Comparison of ENCODE assay signal across 8 cellular contexts in genomic region chr16:637081-638018, GRCh38. TPM values are rescaled to one million over a fixed set of nuclear protein-coding genes. Genes with fewer than 3 reads are reported as not detected.
DNase-seq lines count a peak whose midpoint lies in the region; ATAC-seq and TF ChIP-seq lines count a peak whose summit lies in the region.

No MANE protein-coding gene starts in this region.

- H3K9me3 ChIP-seq in adrenal gland (replicated peaks in 1 of 3) (no peaks in the 10 kb centered on the region), left ventricle myocardium inferior (replicated peaks) (no peaks in the 10 kb centered on the region), psoas muscle (no peaks in the 10 kb centered on the region), upper lobe of right lung (no peaks in the 10 kb centered on the region)

- intact Hi-C loops in adrenal gland (cut with DNase I) = no loop called here
- intact Hi-C loops in left ventricle myocardium inferior (cut with micrococcal nuclease) = no loop called here
- intact Hi-C loops in psoas muscle (cut with DNase I) = no loop called here
- intact Hi-C loops in upper lobe of right lung (cut with DNase I) = no loop called here

- ATAC-seq in GM21528 (IDR thresholded peaks at IDR 0.05; ENCODE audit: low FRiP score, unreplicated experiment) = peak; percentile 0
- peak; percentile 79 to 82 (median 80) for ATAC-seq in psoas muscle
- peak; percentile 83 for ATAC-seq in upper lobe of right lung
- no peak for ATAC-seq in GM19467 (IDR thresholded peaks at IDR 0.05; ENCODE audit: unreplicated experiment)

- peak; percentile 100 for DNase-seq in AG08395 (ENCODE audit: low spot score)
- DNase-seq in SK-MEL-5 (ENCODE audit: low read depth, low spot score) = peak; percentile 84
- DNase-seq in adrenal gland = peak; percentile 92 to 95 (median 95)
- DNase-seq in left ventricle myocardium inferior = peak; percentile 93
- peak; percentile 93 to 96 for DNase-seq in psoas muscle
- DNase-seq in upper lobe of right lung = peak; percentile 96

- 7 to 29% (median 11%) methylated on average over 3 to 53 of the region's 53 CpGs for WGBS in adrenal gland, 4 donors
- WGBS in psoas muscle, 3 donors = 15 to 21% (median 15%) methylated on average over 33 to 53 of the region's 53 CpGs

- TF ChIP-seq POLR2A in adrenal gland (IDR thresholded peaks at IDR 0.05) = peak in 1 of 2 donors; percentile 40

- no peaks in the 10 kb centered on the region for H3K36me3 ChIP-seq in adrenal gland (replicated peaks in 1 of 2)
- H3K36me3 ChIP-seq in left ventricle myocardium inferior = peaks cover 22% of the 10 kb centered on the region
- peaks cover 0 to 13% of the 10 kb centered on the region in 2 donors for H3K36me3 ChIP-seq in psoas muscle (ENCODE audit: insufficient read depth in 1 of 2, low read depth in 1 of 2)
- no peaks in the 10 kb centered on the region for H3K36me3 ChIP-seq in upper lobe of right lung

- H3K27me3 ChIP-seq in adrenal gland (no peaks in the 10 kb centered on the region), left ventricle myocardium inferior (ENCODE audit: low read depth) (no peaks in the 10 kb centered on the region), psoas muscle (ENCODE audit: insufficient read depth in 3 of 3, low read length in 2 of 3) (no peaks in the 10 kb centered on the region), upper lobe of right lung (no peaks in the 10 kb centered on the region)

- in situ Hi-C loops in SK-MEL-5 (cut with HindIII; ENCODE audit: low pct_unique_long_range_greater_than_20kb, low sequenced_read_pairs) = no loop called here

- TF ChIP-seq CTCF in adrenal gland (IDR thresholded peaks at IDR 0.05) (no peak), left ventricle myocardium inferior (IDR thresholded peaks at IDR 0.05; ENCODE audit: borderline replicate concordance) (no peak), psoas muscle (IDR thresholded peaks at IDR 0.05) (no peak), upper lobe of right lung (IDR thresholded peaks at IDR 0.05) (no peak)

- peak overlapping the region in 2 of 4 donors; percentile 68 to 91 for H3K4me3 ChIP-seq in adrenal gland
- peak overlapping the region; percentile 91 for H3K4me3 ChIP-seq in left ventricle myocardium inferior
- H3K4me3 ChIP-seq in psoas muscle = peak overlapping the region; percentile 78
- peak overlapping the region; percentile 93 for H3K4me3 ChIP-seq in upper lobe of right lung

- H3K4me1 ChIP-seq in adrenal gland (replicated peaks in 1 of 2) (peaks cover 29 to 30% of the 10 kb centered on the region in 2 donors), left ventricle myocardium inferior (peaks cover 45% of the 10 kb centered on the region), psoas muscle (peaks cover 24% of the 10 kb centered on the region), upper lobe of right lung (peaks cover 7% of the 10 kb centered on the region)

- H3K27ac ChIP-seq in adrenal gland = peak overlapping the region; percentile 98
- H3K27ac ChIP-seq in left ventricle myocardium inferior (replicated peaks) = peak overlapping the region; percentile 99
- H3K27ac ChIP-seq in psoas muscle = peak overlapping the region; percentile 90
- H3K27ac ChIP-seq in upper lobe of right lung = peak overlapping the region; percentile 93

RNA-seq across cellular contexts. Expression of gene METTL26, which starts 1.2 kb away (rescaled TPM):
- 54.3 and 57.4 TPM in 2 replicates for total RNA-seq in SK-MEL-5 (2014; rRNA removed; shearing (Covaris generic))
- polyA plus RNA-seq in SK-MEL-5 (2015; cell fraction: cytosol; rRNA removed) = 131 and 137 TPM in 2 replicates
- polyA plus RNA-seq in SK-MEL-5 (2015; cell fraction: nucleus; rRNA removed) = 129 and 139 TPM in 2 replicates
- total RNA-seq in adrenal gland (100 to 1,000 TPM in 5 of 8 donors, 10 to 100 TPM in 3; 71.8 to 351 (median 130) TPM), left ventricle myocardium inferior (49.2 TPM), psoas muscle (10 to 100 TPM; 42.4 to 55.6 (median 48.4) TPM), upper lobe of right lung (53.5 TPM)
- polyA plus RNA-seq in adrenal gland (100 to 1,000 TPM in 2 of 3 donors, 10 to 100 TPM in 1; 40.4 to 403 (median 328) TPM), psoas muscle (10 to 100 TPM; 90.8 to 97.8 (median 96.4) TPM)

RNA-seq across cellular contexts. Expression of gene MCRIP2, which starts 4.3 kb away (rescaled TPM):
- total RNA-seq in SK-MEL-5 (2014; rRNA removed; shearing (Covaris generic)) = 34.4 and 37.8 TPM in 2 replicates
- polyA plus RNA-seq in SK-MEL-5 (2015; cell fraction: cytosol; rRNA removed) = 36.0 and 43.0 TPM in 2 replicates
- polyA plus RNA-seq in SK-MEL-5 (2015; cell fraction: nucleus; rRNA removed) = 60.3 and 75.1 TPM in 2 replicates
- total RNA-seq in adrenal gland (100 to 1,000 TPM in 6 of 8 donors, 10 to 100 TPM in 2; 67.0 to 164 (median 140) TPM), left ventricle myocardium inferior (181 TPM), psoas muscle (10 to 100 TPM; 61.6 to 80.2 (median 68.9) TPM), upper lobe of right lung (57.9 TPM)
- polyA plus RNA-seq in adrenal gland (100 to 1,000 TPM in 2 of 3 donors, 1 to 10 TPM in 1; 7.1 to 253 (median 241) TPM), psoas muscle (100 to 1,000 TPM in 2 of 3 donors, 10 to 100 TPM in 1; 95.1 to 124 (median 108) TPM)

RNA-seq across cellular contexts. Expression of gene WFIKKN1, which starts 6.6 kb away (rescaled TPM):
- total RNA-seq in SK-MEL-5 (2014; rRNA removed; shearing (Covaris generic)) = 0.05 TPM in 2 replicates
- 0.17 and 0.98 TPM in 2 replicates for polyA plus RNA-seq in SK-MEL-5 (2015; cell fraction: cytosol; rRNA removed)
- 0.35 and 0.38 TPM in 2 replicates for polyA plus RNA-seq in SK-MEL-5 (2015; cell fraction: nucleus; rRNA removed)
- total RNA-seq in adrenal gland (1 to 10 TPM in 1 of 8 donors, under 1 TPM in 6, not detected in 1; 0.18 to 1.1 (median 0.39) TPM), left ventricle myocardium inferior (0.14 TPM), psoas muscle (1 to 10 TPM in 2 of 4 donors, under 1 TPM in 2; 0.30 to 2.0 (median 0.82) TPM), upper lobe of right lung (1.5 TPM)
- polyA plus RNA-seq in adrenal gland (1 to 10 TPM in 1 of 3 donors, under 1 TPM in 1, not detected in 1; 0.71 to 3.9 TPM), psoas muscle (under 1 TPM; 0.31 to 0.61 (median 0.36) TPM)

RNA-seq across cellular contexts. Expression of gene WDR90, which starts 11.8 kb away (rescaled TPM):
- total RNA-seq in SK-MEL-5 (2014; rRNA removed; shearing (Covaris generic)) = 10.3 and 12.4 TPM in 2 replicates
- 5.9 and 11.6 TPM in 2 replicates for polyA plus RNA-seq in SK-MEL-5 (2015; cell fraction: cytosol; rRNA removed)
- polyA plus RNA-seq in SK-MEL-5 (2015; cell fraction: nucleus; rRNA removed) = 243 and 249 TPM in 2 replicates
- total RNA-seq in adrenal gland (10 to 100 TPM; 12.4 to 55.8 (median 26.9) TPM), left ventricle myocardium inferior (9.2 TPM), psoas muscle (1 to 10 TPM; 4.0 to 9.6 (median 8.1) TPM), upper lobe of right lung (23.2 TPM)
- polyA plus RNA-seq in adrenal gland (100 to 1,000 TPM in 2 of 3 donors, 1 to 10 TPM in 1; 3.0 to 162 (median 125) TPM), psoas muscle (1 to 10 TPM; 5.6 to 9.7 (median 6.4) TPM)

RNA-seq across cellular contexts. Expression of gene RHOT2, which starts 30.6 kb away (rescaled TPM):
- total RNA-seq in SK-MEL-5 (2014; rRNA removed; shearing (Covaris generic)) = 39.7 and 42.7 TPM in 2 replicates
- polyA plus RNA-seq in SK-MEL-5 (2015; cell fraction: cytosol; rRNA removed) = 63.6 and 74.8 TPM in 2 replicates
- polyA plus RNA-seq in SK-MEL-5 (2015; cell fraction: nucleus; rRNA removed) = 1,244 and 1,428 TPM in 2 replicates
- total RNA-seq in adrenal gland = 100 to 1,000 TPM in 2 of 8 donors, 10 to 100 TPM in 6; 34.7 to 177 (median 89.2) TPM
- polyA plus RNA-seq in adrenal gland = 100 to 1,000 TPM in 2 of 3 donors, 10 to 100 TPM in 1; 37.9 to 462 (median 302) TPM
- 90.3 TPM for total RNA-seq in left ventricle myocardium inferior
- 10 to 100 TPM; 38.8 to 56.8 (median 48.8) TPM for total RNA-seq in psoas muscle
- 10 to 100 TPM; 47.7 to 75.8 (median 52.6) TPM for polyA plus RNA-seq in psoas muscle
- 92.5 TPM for total RNA-seq in upper lobe of right lung
